In the genomic region with DNA sequence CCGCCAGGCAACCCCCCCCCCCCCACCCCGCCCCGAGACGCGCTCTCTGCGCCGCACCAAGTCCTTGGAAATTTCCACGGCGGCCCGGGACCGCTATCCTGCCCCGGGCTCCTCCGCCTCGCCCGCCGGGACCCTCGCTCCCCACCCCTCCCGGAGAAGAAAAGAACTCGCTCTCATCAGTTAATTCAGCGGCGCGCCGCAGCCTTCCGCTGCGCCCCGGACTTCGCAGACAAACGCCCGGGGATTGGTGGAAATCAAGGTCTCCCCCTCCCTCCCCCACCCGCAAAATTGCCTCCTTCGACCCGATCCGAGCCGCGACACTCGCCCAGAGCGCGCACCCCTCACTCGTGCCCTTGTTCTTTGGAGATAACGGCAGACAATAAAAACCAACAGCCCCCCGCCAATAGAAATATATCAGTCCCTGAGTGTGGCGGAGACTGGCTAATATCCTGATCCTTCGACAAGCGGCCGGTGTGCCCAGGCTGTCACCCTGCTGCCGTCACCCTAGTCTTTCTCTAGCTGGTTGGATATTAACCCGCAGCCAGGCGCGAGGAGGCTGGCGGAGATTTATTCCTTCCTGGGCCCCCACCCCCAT, we compare ENCODE assay signal across 8 cellular contexts. TPM values are rescaled to one million over a fixed set of nuclear protein-coding genes. Genes with fewer than 3 reads are reported as not detected.
DNase-seq lines count a peak whose midpoint lies in the region; ATAC-seq, FAIRE-seq and TF ChIP-seq lines count a peak whose summit lies in the region.

A gene with protein sequence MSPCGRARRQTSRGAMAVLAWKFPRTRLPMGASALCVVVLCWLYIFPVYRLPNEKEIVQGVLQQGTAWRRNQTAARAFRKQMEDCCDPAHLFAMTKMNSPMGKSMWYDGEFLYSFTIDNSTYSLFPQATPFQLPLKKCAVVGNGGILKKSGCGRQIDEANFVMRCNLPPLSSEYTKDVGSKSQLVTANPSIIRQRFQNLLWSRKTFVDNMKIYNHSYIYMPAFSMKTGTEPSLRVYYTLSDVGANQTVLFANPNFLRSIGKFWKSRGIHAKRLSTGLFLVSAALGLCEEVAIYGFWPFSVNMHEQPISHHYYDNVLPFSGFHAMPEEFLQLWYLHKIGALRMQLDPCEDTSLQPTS (minus strand): TSS at position 12 of the 595 bp plus-strand sequence. CDS start 475 bp downstream, outside the sequence.

- H3K4me3 ChIP-seq in Panc1 (ENCODE audit: low read depth in 2 of 2, low read length in 2 of 2) (peak within 1 kb of the TSS; percentile 41 to 51), uterus (peak within 1 kb of the TSS; percentile 62 to 77)

- no peak for TF ChIP-seq CTCF in HFFc6 (IDR thresholded peaks at IDR 0.05)
- TF ChIP-seq CTCF in Panc1 (IDR thresholded peaks at IDR 0.05) = no peak
- TF ChIP-seq CTCF in omental fat pad (IDR thresholded peaks at IDR 0.05) = no peak
- TF ChIP-seq CTCF in uterus (IDR thresholded peaks at IDR 0.05) = no peak

- H3K36me3 ChIP-seq in Panc1 (ENCODE audit: control insufficient read depth, insufficient read depth, low read length) (no peaks in the 10 kb centered on the region), uterus (no peaks in the 10 kb centered on the region)

- POLR2A ChIA-PET in Panc1 (lab: Charles Lee) = interaction anchor here (0.6 kb wide), 1 partner anchor 984 kb away, joined by 5 read pairs; no protein-coding TSS in a partner anchor

- in situ Hi-C loops in Panc1 (cut with HindIII; ENCODE audit: low pct_unique_long_range_greater_than_20kb, low sequenced_read_pairs) = no loop called here

- H3K36me3 Mint-ChIP-seq in HFFc6 (ENCODE audit: low read depth) = no peaks in the 10 kb centered on the region

- H3K4me1 ChIP-seq in Panc1 (ENCODE audit: control insufficient read depth, insufficient read depth, low read length) (no peaks in the 10 kb centered on the region), uterus (no peaks in the 10 kb centered on the region)

- H3K9me3 ChIP-seq in Panc1 (ENCODE audit: control insufficient read depth, insufficient read depth, low read depth, low read length) = no peaks in the 10 kb centered on the region
- H3K9me3 ChIP-seq in uterus = no peaks in the 10 kb centered on the region

- FAIRE-seq in frontal cortex (lab: Jason Lieb, UNC) = no peak

- intact Hi-C loops in Panc1 (cut with micrococcal nuclease; ENCODE audit: unreplicated experiment) (loop anchor here (10.0 kb wide), 1 partner anchor 250 kb away; no protein-coding TSS in a partner anchor), uterus (cut with DNase I; ENCODE audit: low total_unique reads) (loop anchor here (10.0 kb wide), 1 partner anchor 230 kb away; no protein-coding TSS in a partner anchor)

- H3K4me3 Mint-ChIP-seq in HFFc6 = peak within 1 kb of the TSS; percentile 80

- no peaks in the 10 kb centered on the region; the same call in none of the 2 replicates for H3K27me3 ChIP-seq in Panc1 (ENCODE audit: control insufficient read depth, insufficient read depth, low read length)
- no peaks in the 10 kb centered on the region for H3K27me3 ChIP-seq in uterus

- no peak within 1 kb of the TSS for H3K27ac Mint-ChIP-seq in HFFc6

- H3K27ac ChIP-seq in Panc1 (ENCODE audit: low read length) (no peak within 1 kb of the TSS), uterus (peak within 1 kb of the TSS; percentile 76 to 89)

- ATAC-seq in Panc1 = peak; percentile 64
- ATAC-seq in omental fat pad (ENCODE audit: low FRiP score) = peak; percentile 28

- TF ChIP-seq POLR2A in uterus (IDR thresholded peaks at IDR 0.05) = no peak

- no TSS peak for BruUV-seq in Panc1 (replicated peaks; lab: Mats Ljungman, UMichigan)

- CTCF ChIA-PET in Panc1 (lab: Charles Lee) = interaction anchor here (0.6 to 0.9 kb wide), 2 partner anchors 252 to 933 kb away, joined by 6 to 8 read pairs; no protein-coding TSS in a partner anchor

- H3K27me3 Mint-ChIP-seq in HFFc6 (ENCODE audit: insufficient read depth) = peaks cover 36% of the 10 kb centered on the region

- DNase-seq in GM03348 (ENCODE audit: low spot score) = peak; percentile 63
- DNase-seq in HFFc6 = no peak
- no peak for DNase-seq in Panc1 (ENCODE audit: low read depth, low spot score)
- peak; percentile 89 for DNase-seq in activated effector memory CD4-positive, alpha-beta T cell treated with anti-CD3 and anti-CD28 coated beads, Interleukin-2, amount 50 U/mL, for 16 hours
- DNase-seq in frontal cortex (ENCODE audit: low spot score in 2 of 2) = peak; percentile 46 to 49
- DNase-seq in omental fat pad (ENCODE audit: low spot score) = no peak
- peak; percentile 52 to 59 for DNase-seq in uterus
- no peak for DNase-seq in NCI-H1436 treated with DMSO at 0.1 percent for 48 hours (lab: John Stamatoyannopoulos, UW)

- peaks cover 11% of the 10 kb centered on the region for H3K4me1 Mint-ChIP-seq in HFFc6 (ENCODE audit: low read depth)

- no peaks in the 10 kb centered on the region for H3K9me3 Mint-ChIP-seq in HFFc6

RNA-seq across cellular contexts. Expression of the gene that starts here (rescaled TPM):
- not detected for total RNA-seq in HFFc6 (2021; fragmentation: NEBNext Ultra II Directional; extraction: Animal tissue kit (Norgen Biotek cat#: 25700))
- total RNA-seq in Panc1 (2021; ENCODE audit: unreplicated experiment) = 0.13 TPM
- polyA plus RNA-seq in Panc1 (2012; ENCODE audit: insufficient read length) = 0.35 TPM
- total RNA-seq in frontal cortex = 17.5 TPM
- total RNA-seq in omental fat pad = 1 to 10 TPM in 3 of 4 donors, under 1 TPM in 1; 0.72 to 7.1 (median 2.5) TPM
- total RNA-seq in uterus = 10 to 100 TPM in 2 of 4 donors, 1 to 10 TPM in 2; 7.8 to 14.6 (median 9.9) TPM

Comparison
In these comparisons a context has a peak if more than half of its experiments do, and no peak if none do; other contexts are left out.
1. Peak in ATAC-seq and H3K4me3 ChIP-seq in Panc1; RNA of the gene not detected or under 1 TPM.
2. DNase-seq: peak in GM03348 (single experiment), activated effector memory CD4-positive, alpha-beta T cell treated with anti-CD3 and anti-CD28 coated beads, Interleukin-2, amount 50 U/mL, for 16 hours (single experiment), frontal cortex (2 of 2) and uterus (2 of 2); none in HFFc6 (single experiment), Panc1 (single experiment), omental fat pad (single experiment) and NCI-H1436 treated with DMSO at 0.1 percent for 48 hours (single experiment).